In the genomic region with DNA sequence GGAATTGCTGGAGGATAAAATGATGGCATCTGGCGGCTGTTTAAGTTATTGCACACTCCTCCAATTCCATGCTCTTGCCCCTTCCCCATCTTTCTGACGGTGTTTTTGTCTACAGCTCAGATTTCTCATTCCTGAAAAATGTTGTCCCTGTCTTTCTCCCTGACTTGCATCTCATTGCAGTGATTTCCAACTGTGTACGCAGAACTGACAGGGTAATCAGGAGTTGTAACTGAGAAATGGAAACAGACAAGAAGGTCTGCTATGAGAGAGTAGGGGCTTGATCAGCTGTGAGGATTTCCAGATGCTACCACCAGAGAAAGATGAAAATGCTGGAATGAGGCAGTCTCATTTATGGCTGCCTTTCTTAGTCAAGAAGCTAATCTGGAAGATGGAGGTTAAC, we compare ENCODE assay signal across 1 cellular context.
TF ChIP-seq lines count a peak whose summit lies in the region.

No MANE protein-coding gene starts in this region.

TF ChIP-seq in H1, 55 proteins besides CTCF, POLR2A, EP300 and RAD21 (continued from another document):
- no peak for TF ChIP-seq TAF1 (IDR thresholded peaks at IDR 0.05; ENCODE audit: low read depth, low read length)
